In genomic region chr7:28478661-28479060, GRCh38 we compare ENCODE assay signal across 18 cellular contexts.
DNase-seq lines count a peak whose midpoint lies in the region; TF ChIP-seq lines count a peak whose summit lies in the region.
"Had no signal": no experiment of that assay in that cellular context is flagged by ENCODE, and none has a peak within 500 bp of the region (broad histone marks: within the 10 kb centered on the region; RNA-seq: fewer than 3 reads in every experiment).

No MANE protein-coding gene starts in this region.

- H3K4me3 ChIP-seq in GM06990 (replicated peaks; ENCODE audit: low read depth, low read length): no peak overlapping the region
- no peak overlapping the region for H3K4me3 ChIP-seq in MG63
- no peak overlapping the region for H3K4me3 ChIP-seq in OCI-LY7 (ENCODE audit: low read depth, low read length, poor library complexity, severe bottlenecking)

- no peak overlapping the region for H2AFZ ChIP-seq in OCI-LY7 (ENCODE audit: low read length)

- no peaks in the 10 kb centered on the region for H3K79me2 ChIP-seq in OCI-LY7 (ENCODE audit: insufficient read depth, low read depth, low read length)

- H3K27ac ChIP-seq in OCI-LY7 (ENCODE audit: low read depth, low read length, poor library complexity, severe bottlenecking): no peak overlapping the region
- H3K27ac ChIP-seq: KMS-11, RWPE1 had no signal

- H3K4me2 ChIP-seq in OCI-LY7 (ENCODE audit: low read length): no peak overlapping the region
- H3K4me2 ChIP-seq: KMS-11 had no signal

- no peak for TF ChIP-seq CTCF in GM06990 (IDR thresholded peaks at IDR 0.05; ENCODE audit: insufficient read depth, low read length, poor library complexity, severe bottlenecking)
- TF ChIP-seq CTCF in GM10248 (IDR thresholded peaks at IDR 0.05; ENCODE audit: control extremely low read depth, extremely low read depth, low read depth, missing control alignments): no peak
- TF ChIP-seq CTCF in OCI-LY7 (conservative IDR thresholded peaks at IDR 0.05; ENCODE audit: low read length): no peak

- peaks cover 23% of the 10 kb centered on the region for H3K4me1 ChIP-seq in OCI-LY7 (ENCODE audit: insufficient read depth, low read length, poor library complexity, severe bottlenecking)

- CTCF ChIA-PET in GM10248 (lab: Yijun Ruan, JAX) (interaction anchor here (0.7 to 3.3 kb wide), 11 partner anchors 10 to 144 kb away, joined by 3 to 11 read pairs (median 4); partner anchors contain the start of gene CREB5), OCI-LY7 (lab: Charles Lee; ENCODE audit: unreplicated experiment) (no interaction called here)

- H3K27me3 ChIP-seq in GM06990 (replicated peaks; ENCODE audit: control insufficient read depth, insufficient read depth, low read length) (no peaks in the 10 kb centered on the region), MG63 (no peaks in the 10 kb centered on the region)

- POLR2A ChIA-PET in GM10248 (lab: Yijun Ruan, JAX) (interaction anchor here (0.6 to 1.7 kb wide), 3 partner anchors 67 to 166 kb away, joined by 3 to 5 read pairs (median 3); partner anchors contain the start of gene CREB5), OCI-LY7 (lab: Charles Lee) (interaction anchor here (0.6 to 2.5 kb wide), 4 partner anchors 9 to 213 kb away, joined by 3 to 7 read pairs (median 4); no protein-coding TSS in a partner anchor)

- no TSS peak for BruUV-seq in OCI-LY7 (replicated peaks; lab: Mats Ljungman, UMichigan)

- DNase-seq in GM06990 (ENCODE audit: extremely low read depth, insufficient read length) (peak; percentile 44), MG63 (peak; percentile 72), NCI-H748 treated with DMSO at 0.1 percent for 48 hours (lab: John Stamatoyannopoulos, UW) (peak; percentile 93), erythroblast (lab: John Stamatoyannopoulos, UW) (peak; percentile 67 to 87), GM10248 (ENCODE audit: extremely low spot score) (no peak), iPS-NIHi7 (ENCODE audit: extremely low spot score) (no peak), OCI-LY7 (ENCODE audit: low spot score) (no peak)
- DNase-seq: ACHN; Calu3; CD4-positive, CD25-positive, alpha-beta regulatory T cell; DMS79; HFFc6; NCI-H1048; NCI-H1436 treated with DMSO at 0.1 percent for 48 hours; NCI-H524; PC-3 had no signal

- no peaks in the 10 kb centered on the region for H4K20me1 ChIP-seq in OCI-LY7 (ENCODE audit: insufficient read depth, low read length)

- H3K9me2 ChIP-seq in OCI-LY7 (ENCODE audit: insufficient read depth, low read length): no peaks in the 10 kb centered on the region

- intact Hi-C loops in OCI-LY7 (cut with micrococcal nuclease; ENCODE audit: unreplicated experiment): no loop called here

- TF ChIP-seq POLR2A in erythroblast (IDR thresholded peaks at IDR 0.05; ENCODE audit: low read length): no peak

- H3K36me3 ChIP-seq in GM06990 (ENCODE audit: control insufficient read depth, insufficient read depth, low read length): no peaks in the 10 kb centered on the region
- peaks cover 2% of the 10 kb centered on the region; the same call in 1 of the 2 replicates for H3K36me3 ChIP-seq in MG63
- H3K36me3 ChIP-seq in OCI-LY7 (ENCODE audit: insufficient read depth, low read length): no peaks in the 10 kb centered on the region

- H3K9me3 ChIP-seq in MG63 (no peaks in the 10 kb centered on the region), OCI-LY7 (ENCODE audit: low read length) (no peaks in the 10 kb centered on the region)

Comparison
In these comparisons a context has a peak if more than half of its experiments do, and no peak if none do; other contexts are left out.
1. DNase-seq: peak in GM06990 (single experiment), MG63 (single experiment), NCI-H748 treated with DMSO at 0.1 percent for 48 hours (single experiment) and erythroblast (2 of 2); none in GM10248 (single experiment), iPS-NIHi7 (single experiment) and OCI-LY7 (single experiment).